36 cellular contexts compared by ENCODE assay signal in genomic region chr9:73014011-73014410, GRCh38.
"Had no signal": no experiment of that assay in that cellular context is flagged by ENCODE, and none has a peak within 500 bp of the region (broad histone marks: within the 10 kb centered on the region; RNA-seq: fewer than 3 reads in every experiment).

No MANE protein-coding gene starts in this region.

- FAIRE-seq: bronchial epithelial cell, TTC549 had no signal

- H3K4me1 ChIP-seq: Peyer's patch, SJSA1 had no signal

- H3K9me3 ChIP-seq: adrenal gland, Peyer's patch, SJSA1, SK-N-SH had no signal

- H3K4me1 Mint-ChIP-seq: activated CD4-positive, alpha-beta T cell treated with anti-CD3 and anti-CD28 coated beads, Interleukin-2, amount 10 ng/mL, durations not matched to agents 24 days and 14 days; activated naive CD4-positive, alpha-beta T cell treated with anti-CD3 and anti-CD28 coated beads, Interleukin-2, amount 50 U/mL, for 24 hours; activated naive CD8-positive, alpha-beta T cell treated with anti-CD3 and anti-CD28 coated beads, Interleukin-2, amount 10 ng/mL, durations not matched to agents 7 days and 5 days; brain had no signal

- H3K4me3 ChIP-seq: adrenal gland, Peyer's patch, SJSA1 had no signal

- H3K4me3 Mint-ChIP-seq: activated CD4-positive, alpha-beta T cell treated with anti-CD3 and anti-CD28 coated beads, Interleukin-2, amount 10 ng/mL, durations not matched to agents 24 days and 14 days; activated CD8-positive, alpha-beta T cell treated with anti-CD3 and anti-CD28 coated beads, Interleukin-2, amount 10 ng/mL, durations not matched to agents 7 days and 5 days; activated naive CD4-positive, alpha-beta T cell treated with anti-CD3 and anti-CD28 coated beads, Interleukin-2, amount 50 U/mL, for 24 hours; activated naive CD8-positive, alpha-beta T cell treated with anti-CD3 and anti-CD28 coated beads, Interleukin-2, amount 10 ng/mL, durations not matched to agents 7 days and 5 days; activated T-cell treated with anti-CD3 and anti-CD28 coated beads, Interleukin-2, amount 50 U/mL, for 24 hours; brain; T-helper 1 cell treated with Interleukin-12 subunit alpha and Interleukin-12 subunit beta and Interleukin-4 antibody, amounts not matched to agents 30 μg/mL and 1 μg/mL, for 36 hours; T-helper 2 cell treated with Interferon-gamma antibody and Interleukin-4, amounts not matched to agents 5 μg/mL and 100 μg/mL, for 36 hours had no signal

- DNase-seq: activated CD4-positive, alpha-beta T cell treated with anti-CD3 and anti-CD28 coated beads, Interleukin-2, amount 10 ng/mL, durations not matched to agents 24 days and 14 days; activated CD4-positive, alpha-beta T cell treated with anti-CD3 and anti-CD28 coated beads, Interleukin-2, amount 50 U/mL, for 48 hours; activated CD8-positive, alpha-beta T cell treated with anti-CD3 and anti-CD28 coated beads, Interleukin-2, amount 10 ng/mL, durations not matched to agents 7 days and 5 days; activated gamma-delta T cell; activated naive CD4-positive, alpha-beta T cell treated with Interleukin-2 at 50 U/mL for 16 hours; activated naive CD8-positive, alpha-beta T cell treated with anti-CD3 and anti-CD28 coated beads, Interleukin-2, amount 10 ng/mL, durations not matched to agents 7 days and 5 days; activated T-cell treated with anti-CD3 and anti-CD28 coated beads, Interleukin-2, amount 50 U/mL, for 24 hours; anterior cingulate cortex; Kasumi-1; KG1; MM.1S; MV-4-11; NCI-H1092; NCI-H1436 treated with DMSO at 0.1 percent for 48 hours; NCI-H1694 treated with DMSO at 0.1 percent for 48 hours; NCI-H2029 treated with DMSO at 0.1 percent for 48 hours; NCI-H2107; NCI-H2171; NCI-H510A; NCI-H526; NCI-H748 treated with DMSO at 0.1 percent for 48 hours; NK-92 treated with Interleukin-12 subunit alpha and Interleukin-12 subunit beta, amount 100 ng/mL, for 24 hours; PC-3; Peyer's patch; RPMI8226; SHP77 treated with DMSO at 0.1 percent for 48 hours; SK-N-SH had no signal

- H3K9me3 Mint-ChIP-seq: activated CD4-positive, alpha-beta T cell treated with anti-CD3 and anti-CD28 coated beads, Interleukin-2, amount 10 ng/mL, durations not matched to agents 24 days and 14 days; activated naive CD8-positive, alpha-beta T cell treated with anti-CD3 and anti-CD28 coated beads, Interleukin-2, amount 10 ng/mL, durations not matched to agents 7 days and 5 days; activated T-cell treated with anti-CD3 and anti-CD28 coated beads, Interleukin-2, amount 50 U/mL, for 24 hours; activated T-helper 2 cell treated with anti-CD3 and anti-CD28 coated beads, Interferon-gamma antibody, Interleukin-2, Interleukin-4, amounts not matched to agents 10 μg/mL and 5 μg/mL and 100 μg/mL, durations not matched to agents 14 hours and 24 hours and 36 hours; T-helper 1 cell treated with Interleukin-12 subunit alpha and Interleukin-12 subunit beta and Interleukin-4 antibody, amounts not matched to agents 30 μg/mL and 1 μg/mL, for 36 hours; T-helper 2 cell treated with Interferon-gamma antibody and Interleukin-4, amounts not matched to agents 5 μg/mL and 100 μg/mL, for 36 hours had no signal

- H3K36me3 Mint-ChIP-seq: activated naive CD4-positive, alpha-beta T cell treated with anti-CD3 and anti-CD28 coated beads, Interleukin-2, amount 50 U/mL, for 24 hours; activated naive CD8-positive, alpha-beta T cell treated with anti-CD3 and anti-CD28 coated beads, Interleukin-2, amount 10 ng/mL, durations not matched to agents 7 days and 5 days; brain had no signal

- H3K27me3 ChIP-seq: adrenal gland, Peyer's patch, SJSA1 had no signal

- H3K36me3 ChIP-seq: adrenal gland, Peyer's patch, SJSA1 had no signal

- H3K27ac Mint-ChIP-seq: activated CD4-positive, alpha-beta T cell treated with anti-CD3 and anti-CD28 coated beads, Interleukin-2, amount 10 ng/mL, durations not matched to agents 24 days and 14 days; activated CD8-positive, alpha-beta T cell treated with anti-CD3 and anti-CD28 coated beads, Interleukin-2, amount 10 ng/mL, durations not matched to agents 7 days and 5 days; activated naive CD4-positive, alpha-beta T cell treated with anti-CD3 and anti-CD28 coated beads, Interleukin-2, amount 50 U/mL, for 24 hours; activated naive CD8-positive, alpha-beta T cell treated with anti-CD3 and anti-CD28 coated beads, Interleukin-2, amount 10 ng/mL, durations not matched to agents 7 days and 5 days; activated T-cell treated with anti-CD3 and anti-CD28 coated beads, Interleukin-2, amount 50 U/mL, for 24 hours; activated T-helper 2 cell treated with anti-CD3 and anti-CD28 coated beads, Interferon-gamma antibody, Interleukin-2, Interleukin-4, amounts not matched to agents 10 μg/mL and 5 μg/mL and 100 μg/mL, durations not matched to agents 14 hours and 24 hours and 36 hours; brain; T-helper 1 cell treated with Interleukin-12 subunit alpha and Interleukin-12 subunit beta and Interleukin-4 antibody, amounts not matched to agents 30 μg/mL and 1 μg/mL, for 36 hours; T-helper 2 cell treated with Interferon-gamma antibody and Interleukin-4, amounts not matched to agents 5 μg/mL and 100 μg/mL, for 36 hours had no signal

- H3K27ac ChIP-seq: adrenal gland, Peyer's patch, SJSA1 had no signal

- ATAC-seq: activated CD8-positive, alpha-beta T cell treated with anti-CD3 and anti-CD28 coated beads, Interleukin-2, amount 10 ng/mL, durations not matched to agents 7 days and 5 days; PC-3 had no signal
